8 cellular contexts compared by ENCODE assay signal in the genomic region with DNA sequence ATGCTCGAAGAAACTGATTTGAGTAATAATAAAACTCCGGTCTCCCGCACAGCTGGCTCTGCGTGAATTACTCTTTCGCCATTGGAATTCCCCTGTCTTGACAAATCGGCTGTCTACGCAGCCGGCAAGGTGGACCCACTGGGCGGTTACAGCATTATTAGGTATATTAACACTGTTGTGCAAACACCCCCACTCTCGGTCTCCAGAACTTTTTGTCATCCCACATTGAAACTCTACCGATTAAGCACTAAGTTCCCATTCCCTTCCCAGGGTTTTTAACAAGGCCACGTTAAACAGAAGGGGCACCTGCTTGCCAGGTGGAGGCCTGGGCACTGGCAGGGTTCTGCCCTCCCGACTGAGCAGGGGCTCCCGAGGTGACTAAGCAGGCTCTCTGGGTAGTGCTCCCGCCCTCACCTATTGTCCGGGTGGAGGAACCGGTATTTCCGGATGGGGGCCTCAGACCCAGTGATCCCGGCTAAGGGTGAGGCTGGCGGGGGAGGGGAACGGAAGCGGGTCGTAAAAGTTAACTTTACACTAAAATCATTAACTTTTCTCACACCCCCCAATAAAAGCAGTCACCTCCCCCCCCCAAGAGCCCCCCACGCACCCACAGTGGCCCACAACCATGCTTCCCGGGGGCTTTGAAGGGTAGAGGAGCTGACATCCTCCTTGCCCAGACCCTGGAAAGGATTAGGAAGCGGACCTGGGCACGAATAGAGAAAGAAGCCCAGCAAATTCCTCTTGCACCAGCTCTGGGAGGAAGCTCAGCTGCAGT. TPM values are rescaled to one million over a fixed set of nuclear protein-coding genes. Genes with fewer than 3 reads are reported as not detected.
DNase-seq lines count a peak whose midpoint lies in the region; ATAC-seq, FAIRE-seq and TF ChIP-seq lines count a peak whose summit lies in the region.

No MANE protein-coding gene starts in this region.

- in situ Hi-C loops in astrocyte of the spinal cord (cut with HindIII; ENCODE audit: low sequenced_read_pairs): no loop called here

- peaks cover 9% of the 10 kb centered on the region for H3K27me3 Mint-ChIP-seq in T-helper 2 cell treated with Interferon-gamma antibody and Interleukin-4, amounts not matched to agents 5 μg/mL and 100 μg/mL, for 36 hours (ENCODE audit: low read depth)

- peaks cover 12% of the 10 kb centered on the region for H3K4me1 Mint-ChIP-seq in T-helper 2 cell treated with Interferon-gamma antibody and Interleukin-4, amounts not matched to agents 5 μg/mL and 100 μg/mL, for 36 hours (ENCODE audit: low read depth)
- H3K4me1 Mint-ChIP-seq in stimulated activated effector memory CD8-positive, alpha-beta T cell treated with anti-CD3 and anti-CD28 coated beads, Interleukin-12 subunit alpha, Interleukin-12 subunit beta, amount 100 ng/mL, for 72 hours: peaks cover 18% of the 10 kb centered on the region

- H2AFZ ChIP-seq in keratinocyte (ENCODE audit: control insufficient read depth, low read length): peak overlapping the region; percentile 68

- dilution Hi-C loops in keratinocyte (cut with MboI; ENCODE audit: extremely low pct_ligation_motif_present, low sequenced_read_pairs): no loop called here

- H4K20me1 ChIP-seq in keratinocyte (ENCODE audit: control insufficient read depth, extremely low read depth, insufficient read depth, low read length): no peaks in the 10 kb centered on the region

- peak; percentile 44 for ATAC-seq in stimulated activated effector memory CD8-positive, alpha-beta T cell treated with anti-CD3 and anti-CD28 coated beads, Interleukin-12 subunit alpha, Interleukin-12 subunit beta, amount 100 ng/mL, for 72 hours
- ATAC-seq in GM19351 (IDR thresholded peaks at IDR 0.05; ENCODE audit: unreplicated experiment): no peak

- no peaks in the 10 kb centered on the region for H3K27me3 ChIP-seq in keratinocyte (ENCODE audit: control insufficient read depth, extremely low read depth, insufficient read depth, low read length)

- H3K4me3 ChIP-seq in astrocyte of the spinal cord (ENCODE audit: low read depth, low read length) (peak overlapping the region; percentile 75), keratinocyte (ENCODE audit: control insufficient read depth in 2 of 3, extremely low read depth in 1 of 3, insufficient read depth in 2 of 3, low read depth in 1 of 3, low read length in 3 of 3) (peak overlapping the region; percentile 64 to 92 (median 70))

- no peaks in the 10 kb centered on the region for H3K79me2 ChIP-seq in keratinocyte (ENCODE audit: control insufficient read depth, insufficient read depth, low read length)

- DNase-seq in T-helper 2 cell treated with Interferon-gamma antibody and Interleukin-4, amounts not matched to agents 5 μg/mL and 100 μg/mL, for 36 hours (ENCODE audit: low spot score): no peak
- DNase-seq in T-helper 2 cell (no peak), NCI-H2107 (lab: John Stamatoyannopoulos, UW) (peak; percentile 55), astrocyte of the spinal cord (ENCODE audit: low read depth, low spot score) (no peak), keratinocyte (ENCODE audit: low read depth, low spot score) (no peak), midbrain (lab: John Stamatoyannopoulos, UW) (no peak)
- DNase-seq in stimulated activated effector memory CD8-positive, alpha-beta T cell treated with anti-CD3 and anti-CD28 coated beads, Interleukin-12 subunit alpha, Interleukin-12 subunit beta, amount 100 ng/mL, for 72 hours (ENCODE audit: low spot score in 2 of 2): peak in 1 of 2 donors; percentile 48

- peak overlapping the region; percentile 72 for H3K4me3 Mint-ChIP-seq in T-helper 2 cell treated with Interferon-gamma antibody and Interleukin-4, amounts not matched to agents 5 μg/mL and 100 μg/mL, for 36 hours
- peak overlapping the region; percentile 80 for H3K4me3 Mint-ChIP-seq in stimulated activated effector memory CD8-positive, alpha-beta T cell treated with anti-CD3 and anti-CD28 coated beads, Interleukin-12 subunit alpha, Interleukin-12 subunit beta, amount 100 ng/mL, for 72 hours

- TF ChIP-seq CTCF in astrocyte of the spinal cord (IDR thresholded peaks at IDR 0.05; ENCODE audit: low read depth, low read length) (no peak), keratinocyte (optimal IDR thresholded peaks at IDR 0.05 in 1 of 3, IDR thresholded peaks at IDR 0.05 in 1 of 3, conservative IDR thresholded peaks at IDR 0.05 in 1 of 3; ENCODE audit: extremely low read depth in 1 of 3, insufficient read depth in 2 of 3, low read length in 3 of 3) (no peak)

- H3K9ac ChIP-seq in keratinocyte (ENCODE audit: control insufficient read depth, extremely low read depth, insufficient read depth, low read length): peak overlapping the region; percentile 78

- peak overlapping the region; percentile 84 for H3K27ac ChIP-seq in keratinocyte (ENCODE audit: control insufficient read depth, insufficient read depth, low read length)

- peak; percentile 34 for FAIRE-seq in keratinocyte (lab: Jason Lieb, UNC)

- peak overlapping the region; percentile 80 for H3K4me2 ChIP-seq in keratinocyte (ENCODE audit: control insufficient read depth, extremely low read depth, insufficient read depth, low read depth, low read length)

- no peaks in the 10 kb centered on the region for H3K36me3 Mint-ChIP-seq in T-helper 2 cell treated with Interferon-gamma antibody and Interleukin-4, amounts not matched to agents 5 μg/mL and 100 μg/mL, for 36 hours (ENCODE audit: low read depth)
- H3K36me3 Mint-ChIP-seq in stimulated activated effector memory CD8-positive, alpha-beta T cell treated with anti-CD3 and anti-CD28 coated beads, Interleukin-12 subunit alpha, Interleukin-12 subunit beta, amount 100 ng/mL, for 72 hours: no peaks in the 10 kb centered on the region

- H3K4me1 ChIP-seq in keratinocyte (ENCODE audit: control insufficient read depth, extremely low read depth, insufficient read depth, low read length): peaks cover 14% of the 10 kb centered on the region

- H3K9me3 Mint-ChIP-seq in T-helper 2 cell treated with Interferon-gamma antibody and Interleukin-4, amounts not matched to agents 5 μg/mL and 100 μg/mL, for 36 hours: no peaks in the 10 kb centered on the region
- H3K9me3 Mint-ChIP-seq in stimulated activated effector memory CD8-positive, alpha-beta T cell treated with anti-CD3 and anti-CD28 coated beads, Interleukin-12 subunit alpha, Interleukin-12 subunit beta, amount 100 ng/mL, for 72 hours: no peaks in the 10 kb centered on the region

- no peaks in the 10 kb centered on the region for H3K36me3 ChIP-seq in keratinocyte (ENCODE audit: control insufficient read depth in 2 of 2, extremely low read depth in 1 of 2, insufficient read depth in 2 of 2, low read length in 2 of 2)

- H3K27ac Mint-ChIP-seq in T-helper 2 cell treated with Interferon-gamma antibody and Interleukin-4, amounts not matched to agents 5 μg/mL and 100 μg/mL, for 36 hours: peak overlapping the region; percentile 20
- H3K27ac Mint-ChIP-seq in stimulated activated effector memory CD8-positive, alpha-beta T cell treated with anti-CD3 and anti-CD28 coated beads, Interleukin-12 subunit alpha, Interleukin-12 subunit beta, amount 100 ng/mL, for 72 hours: no peak overlapping the region

- H3K9me3 ChIP-seq in keratinocyte (ENCODE audit: control insufficient read depth, low read depth, low read length): no peaks in the 10 kb centered on the region

- H3K9me1 ChIP-seq in keratinocyte (ENCODE audit: control insufficient read depth, extremely low read depth, insufficient read depth, low read length): no peaks in the 10 kb centered on the region

RNA-seq across cellular contexts. Expression of a gene that starts 53.5 kb away (rescaled TPM):
- 34.9 to 74.8 TPM (median 65.5 TPM) in 3 replicates for polyA plus RNA-seq in keratinocyte
- 80.3 TPM for polyA plus RNA-seq in keratinocyte (2011; ENCODE audit: low read depth)
- polyA plus RNA-seq in keratinocyte (2011; cell fraction: cytosol; rRNA removed): 29.8 and 43.8 TPM in 2 replicates
- polyA plus RNA-seq in keratinocyte (2011; cell fraction: nucleus; rRNA removed): 81.2 and 90.1 TPM in 2 replicates
- polyA plus RNA-seq in keratinocyte (2012; ENCODE audit: low replicate concordance): 69.1 and 83.8 TPM in 2 replicates
- polyA minus RNA-seq in keratinocyte: 26.5 to 64.6 TPM (median 29.1 TPM) in 3 replicates
- 45.5 TPM for polyA minus RNA-seq in keratinocyte (2011; cell fraction: cytosol; rRNA and poly(A)+ RNA removed)
- polyA minus RNA-seq in keratinocyte (2011; cell fraction: nucleus; rRNA and poly(A)+ RNA removed): 70.3 and 120 TPM in 2 replicates
